In the genomic region with DNA sequence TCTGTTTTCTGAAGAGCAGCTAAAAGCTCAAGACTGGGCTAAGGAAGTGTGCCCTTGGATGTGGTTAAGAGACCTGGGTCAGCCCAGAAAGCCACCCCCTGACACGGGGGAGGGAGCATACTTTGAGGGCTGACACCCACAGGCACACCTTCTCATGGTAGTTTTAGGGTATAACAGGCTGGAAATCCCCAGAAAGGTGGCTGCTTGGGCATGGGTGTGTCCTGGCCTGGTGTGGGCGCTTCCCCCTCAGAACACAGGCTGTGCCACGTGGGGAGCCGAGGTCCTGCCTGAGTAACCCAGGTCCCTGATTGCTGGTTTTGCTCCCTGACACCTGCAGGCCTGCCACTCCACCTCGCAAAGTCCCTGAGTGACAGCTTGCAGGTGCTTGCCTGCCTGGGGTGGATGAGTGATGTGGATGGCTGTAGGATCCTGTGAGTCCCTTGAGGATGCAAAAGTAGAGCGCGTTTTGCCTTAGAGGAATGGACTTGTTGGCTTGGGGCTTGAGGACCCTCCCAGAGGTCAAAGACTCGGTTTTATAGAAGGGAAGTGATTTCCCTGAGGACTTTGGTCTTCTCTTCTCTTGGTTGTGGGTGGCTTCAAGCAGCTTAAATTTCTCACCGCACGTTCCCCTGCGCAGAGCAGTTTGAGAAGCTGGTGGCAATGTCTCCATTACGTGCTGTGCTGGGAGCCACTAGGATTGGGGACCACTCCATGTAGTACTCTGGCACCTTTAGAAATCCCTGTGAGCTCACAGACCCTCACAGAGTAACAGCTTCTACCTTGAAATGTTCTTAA, we compare ENCODE assay signal across 8 cellular contexts.
DNase-seq lines count a peak whose midpoint lies in the region; FAIRE-seq and TF ChIP-seq lines count a peak whose summit lies in the region.

No MANE protein-coding gene starts in this region.

- POLR2A ChIA-PET in CD8-positive, alpha-beta memory T cell (lab: Charles Lee): no interaction called here

- peaks cover 40% of the 10 kb centered on the region for H3K79me2 ChIP-seq in GM23248 (ENCODE audit: insufficient read depth)
- H3K79me2 ChIP-seq in astrocyte (ENCODE audit: insufficient read depth, low read length): peaks cover 21% of the 10 kb centered on the region

- H3K9ac ChIP-seq in GM23248: peak overlapping the region; percentile 59; the same call in 1 of the 2 replicates
- H3K9ac ChIP-seq in astrocyte (ENCODE audit: low read length): no peak overlapping the region

- no peak overlapping the region for H2AFZ ChIP-seq in GM23248
- H2AFZ ChIP-seq in astrocyte (ENCODE audit: low read depth, low read length): no peak overlapping the region

- H3K4me1 Mint-ChIP-seq in CD8-positive, alpha-beta memory T cell: peaks cover 38 to 54% (median 46%) of the 10 kb centered on the region in 3 donors
- H3K4me1 Mint-ChIP-seq in astrocyte (ENCODE audit: low read depth, unreplicated experiment): peaks cover 16% of the 10 kb centered on the region

- H3K9me3 ChIP-seq in CD8-positive, alpha-beta memory T cell (ENCODE audit: low read length): no peaks in the 10 kb centered on the region
- H3K9me3 ChIP-seq in GM23248 (ENCODE audit: low read depth): no peaks in the 10 kb centered on the region
- H3K9me3 ChIP-seq in astrocyte (ENCODE audit: insufficient read depth, low read depth, low read length): no peaks in the 10 kb centered on the region

- CTCF ChIA-PET in CD8-positive, alpha-beta memory T cell (lab: Charles Lee): interaction anchor here (0.8 to 1.9 kb wide), 3 partner anchors 12 to 108 kb away, joined by 3 to 6 read pairs (median 4); a partner anchor contains a TSS

- H3K9me3 Mint-ChIP-seq in CD8-positive, alpha-beta memory T cell: no peaks in the 10 kb centered on the region
- no peaks in the 10 kb centered on the region for H3K9me3 Mint-ChIP-seq in astrocyte (ENCODE audit: unreplicated experiment)

- in situ Hi-C loops in GM23248 (cut with MboI): no loop called here

- FAIRE-seq in astrocyte (lab: Jason Lieb, UNC): no peak

- no peaks in the 10 kb centered on the region for H3K27me3 ChIP-seq in CD8-positive, alpha-beta memory T cell (ENCODE audit: insufficient read depth, low read length, poor library complexity, severe bottlenecking)
- H3K27me3 ChIP-seq in GM23248 (replicated peaks; ENCODE audit: insufficient read depth) (no peaks in the 10 kb centered on the region), astrocyte (ENCODE audit: insufficient read depth, low read length) (no peaks in the 10 kb centered on the region)

- no peak overlapping the region for H3K4me3 ChIP-seq in CD8-positive, alpha-beta memory T cell (ENCODE audit: low read length)
- H3K4me3 ChIP-seq in GM23248: no peak overlapping the region
- no peak overlapping the region for H3K4me3 ChIP-seq in astrocyte (ENCODE audit: insufficient read depth, low read depth, low read length)
- H3K4me3 ChIP-seq in coronary artery: no peak overlapping the region

- H3F3A ChIP-seq in GM23248 (ENCODE audit: insufficient read depth): peaks cover 19% of the 10 kb centered on the region; the same call in 1 of the 2 replicates

- no peaks in the 10 kb centered on the region for H3K27me3 Mint-ChIP-seq in CD8-positive, alpha-beta memory T cell
- no peaks in the 10 kb centered on the region for H3K27me3 Mint-ChIP-seq in astrocyte (ENCODE audit: low read depth, unreplicated experiment)

- peak overlapping the region; percentile 85 to 97 (median 92) for H3K27ac Mint-ChIP-seq in CD8-positive, alpha-beta memory T cell
- H3K27ac Mint-ChIP-seq in astrocyte (ENCODE audit: unreplicated experiment): peak overlapping the region; percentile 77

- H3K27ac ChIP-seq in CD8-positive, alpha-beta memory T cell (ENCODE audit: low read depth, low read length): no peak overlapping the region
- H3K27ac ChIP-seq in GM23248 (no peak overlapping the region), astrocyte (ENCODE audit: low read depth, low read length) (no peak overlapping the region), coronary artery (peak overlapping the region in 1 of 2 donors; percentile 61)

- peaks cover 34% of the 10 kb centered on the region for H3K4me1 ChIP-seq in CD8-positive, alpha-beta memory T cell (ENCODE audit: insufficient read depth, low read length)
- H3K4me1 ChIP-seq in GM23248 (ENCODE audit: insufficient read depth) (peaks cover 16% of the 10 kb centered on the region), astrocyte (ENCODE audit: insufficient read depth, low read length) (peaks cover 11% of the 10 kb centered on the region)

- TF ChIP-seq CTCF in astrocyte (IDR thresholded peaks at IDR 0.05; ENCODE audit: insufficient read depth, low read depth, low read length) (no peak), coronary artery (IDR thresholded peaks at IDR 0.05) (no peak)

- peak overlapping the region; percentile 10 to 63 (median 53) for H3K4me3 Mint-ChIP-seq in CD8-positive, alpha-beta memory T cell
- H3K4me3 Mint-ChIP-seq in astrocyte (ENCODE audit: unreplicated experiment): peak overlapping the region; percentile 52

- peaks cover 20 to 49% (median 22%) of the 10 kb centered on the region in 3 donors for H3K36me3 Mint-ChIP-seq in CD8-positive, alpha-beta memory T cell
- peaks cover 42% of the 10 kb centered on the region for H3K36me3 Mint-ChIP-seq in astrocyte (ENCODE audit: low read depth, unreplicated experiment)

- H3K4me2 ChIP-seq in GM23248 (ENCODE audit: unreplicated experiment) (no peak overlapping the region), astrocyte (ENCODE audit: low read length) (no peak overlapping the region)

- peak; percentile 39 to 87 (median 72) for DNase-seq in CD8-positive, alpha-beta memory T cell
- no peak for DNase-seq in GM23248
- DNase-seq in SW480 (ENCODE audit: low spot score): peak; percentile 49
- DNase-seq in astrocyte (ENCODE audit: low read depth): no peak
- peak; percentile 2 for DNase-seq in stimulated activated CD8-positive, alpha-beta memory T cell treated with anti-CD3 and anti-CD28 coated beads, Interleukin-15, amount 100 ng/mL, for 24 hours (ENCODE audit: low read depth)
- DNase-seq in iPS-NIHi7 (ENCODE audit: extremely low spot score): no peak
- no peak for DNase-seq in coronary artery (ENCODE audit: low spot score)
- DNase-seq in NCI-H510A treated with DMSO at 0.1 percent for 48 hours (lab: John Stamatoyannopoulos, UW): no peak

- WGBS in GM23248 (ENCODE audit: low coverage in 1 of 2, low lambda C conversion rate in 2 of 2, missing lambda C conversion rate in 2 of 2), 2 experiments: 84 to 89% methylated on average over 12 of the region's 12 CpGs

- H3K36me3 ChIP-seq in CD8-positive, alpha-beta memory T cell (ENCODE audit: insufficient read depth, low read length): peaks cover 19% of the 10 kb centered on the region
- peaks cover 75% of the 10 kb centered on the region for H3K36me3 ChIP-seq in GM23248 (ENCODE audit: low read depth)
- H3K36me3 ChIP-seq in astrocyte (ENCODE audit: insufficient read depth, low read length): peaks cover 58% of the 10 kb centered on the region

- no peaks in the 10 kb centered on the region for H3K9me2 ChIP-seq in GM23248 (ENCODE audit: insufficient read depth)

- H4K20me1 ChIP-seq in GM23248 (ENCODE audit: insufficient read depth) (no peaks in the 10 kb centered on the region), astrocyte (ENCODE audit: insufficient read depth, low read length) (peaks cover 32% of the 10 kb centered on the region)

Comparison
In these comparisons a context has a peak if more than half of its experiments do, and no peak if none do; other contexts are left out.
1. DNase-seq: peak in CD8-positive, alpha-beta memory T cell (5 of 5), SW480 (single experiment) and stimulated activated CD8-positive, alpha-beta memory T cell treated with anti-CD3 and anti-CD28 coated beads, Interleukin-15, amount 100 ng/mL, for 24 hours (single experiment); none in GM23248 (single experiment), astrocyte (single experiment), iPS-NIHi7 (single experiment), coronary artery (single experiment) and NCI-H510A treated with DMSO at 0.1 percent for 48 hours (single experiment).